Comparison of ENCODE assay signal across 8 cellular contexts in the genomic region with DNA sequence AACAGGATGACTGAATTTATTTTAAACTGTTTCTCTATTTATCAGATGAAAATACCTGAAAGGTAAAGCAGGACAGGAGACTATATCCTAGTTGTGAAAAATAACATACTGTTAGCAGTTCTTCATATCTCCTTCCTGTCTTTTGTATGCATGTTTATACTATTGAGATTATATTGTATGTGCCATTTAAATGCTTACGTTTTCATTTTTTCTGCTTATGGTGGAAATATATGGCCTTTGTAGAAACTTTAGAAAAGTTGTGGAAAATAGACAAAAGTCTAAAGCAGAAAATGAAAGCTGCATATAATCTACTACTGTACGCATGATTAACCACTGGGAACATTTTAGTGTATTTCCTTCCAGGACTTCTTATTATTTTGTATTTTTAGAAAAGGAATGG. TPM values are rescaled to one million over a fixed set of nuclear protein-coding genes. Genes with fewer than 3 reads are reported as not detected.
DNase-seq lines count a peak whose midpoint lies in the region; ATAC-seq and TF ChIP-seq lines count a peak whose summit lies in the region.

No MANE protein-coding gene starts in this region.

- H3K36me3 ChIP-seq in Karpas-422 (ENCODE audit: insufficient read depth, low read length) = no peaks in the 10 kb centered on the region

- peaks cover 42 to 45% of the 10 kb centered on the region in 2 donors for H3K4me1 Mint-ChIP-seq in natural killer cell

- H2AFZ ChIP-seq in Karpas-422 (ENCODE audit: low read length) = no peak overlapping the region

- H3K27ac ChIP-seq in AG04450 (ENCODE audit: low read depth, low read length) (no peak overlapping the region), Karpas-422 (ENCODE audit: low read length) (no peak overlapping the region), coronary artery (peak overlapping the region; percentile 93 to 95)

- H3K9me3 Mint-ChIP-seq in natural killer cell = no peaks in the 10 kb centered on the region

- H4K20me1 ChIP-seq in Karpas-422 (ENCODE audit: insufficient read depth, low read depth, low read length) = no peaks in the 10 kb centered on the region

- H3K4me3 Mint-ChIP-seq in natural killer cell = peak overlapping the region; percentile 97

- H3K36me3 Mint-ChIP-seq in natural killer cell = no peaks in the 10 kb centered on the region

- H3K9ac ChIP-seq in Karpas-422 (ENCODE audit: low read length) = peak overlapping the region; percentile 82

- peak overlapping the region; percentile 91 for H3K4me2 ChIP-seq in Karpas-422 (ENCODE audit: low read depth, low read length, poor library complexity, severe bottlenecking)

- peak overlapping the region; percentile 74 for H3K4me3 ChIP-seq in AG04450 (ENCODE audit: low read depth, low read length)
- peak overlapping the region; percentile 89 for H3K4me3 ChIP-seq in Karpas-422 (ENCODE audit: low read length)
- H3K4me3 ChIP-seq in coronary artery = peak overlapping the region; percentile 91

- DNase-seq in AG04450 (ENCODE audit: low read depth, low spot score) (no peak), Karpas-422 (no peak), coronary artery (ENCODE audit: low spot score) (no peak), natural killer cell (no peak), HPDE6-E6E7 (ENCODE audit: extremely low spot score) (no peak)

- no peaks in the 10 kb centered on the region for H3K27me3 Mint-ChIP-seq in natural killer cell (ENCODE audit: low read depth in 2 of 2)

- H3K4me1 ChIP-seq in Karpas-422 (ENCODE audit: low read length) = peaks cover 26% of the 10 kb centered on the region

- no peak for TF ChIP-seq CTCF in AG04450 (IDR thresholded peaks at IDR 0.05; ENCODE audit: low read depth, low read length)
- no peak for TF ChIP-seq CTCF in coronary artery (IDR thresholded peaks at IDR 0.05)
- no peak for TF ChIP-seq CTCF in natural killer cell (IDR thresholded peaks at IDR 0.05)

- peak overlapping the region; percentile 91 to 92 for H3K27ac Mint-ChIP-seq in natural killer cell

- no peaks in the 10 kb centered on the region for H3K79me2 ChIP-seq in Karpas-422 (ENCODE audit: low read length)

- no peaks in the 10 kb centered on the region for H3K9me2 ChIP-seq in Karpas-422 (replicated peaks; ENCODE audit: insufficient read depth, low read length)

- ATAC-seq in natural killer cell (no peak), HG03457 (IDR thresholded peaks at IDR 0.05; ENCODE audit: unreplicated experiment) (no peak), HG02759 (IDR thresholded peaks at IDR 0.05; ENCODE audit: unreplicated experiment) (no peak), GM21367 (IDR thresholded peaks at IDR 0.05; ENCODE audit: unreplicated experiment) (no peak)

- intact Hi-C loops in natural killer cell (cut with micrococcal nuclease) = loop anchor here (2.0 kb wide), 1 partner anchor 353 kb away; no protein-coding TSS in a partner anchor

- H3K27me3 ChIP-seq in AG04450 (ENCODE audit: control insufficient read depth, insufficient read depth, low read length) (peaks cover 19% of the 10 kb centered on the region), Karpas-422 (ENCODE audit: low read length) (no peaks in the 10 kb centered on the region)

- CTCF ChIA-PET in AG04450 (lab: Charles Lee) = interaction anchor here (1.0 kb wide), 1 partner anchor 67 kb away, joined by 3 read pairs; no protein-coding TSS in a partner anchor

- H3K9me3 ChIP-seq in AG04450 (ENCODE audit: control insufficient read depth, insufficient read depth, low read length) (no peaks in the 10 kb centered on the region; the same call in 1 of the 2 replicates), Karpas-422 (ENCODE audit: low read length) (no peaks in the 10 kb centered on the region)

- POLR2A ChIA-PET in AG04450 (lab: Yijun Ruan, JAX) = no interaction called here

RNA-seq across cellular contexts. Expression of a gene that starts 2.1 kb away (rescaled TPM):
- 0.26 and 0.33 TPM in 2 replicates for polyA plus RNA-seq in AG04450 (2011; rRNA removed)
- 0.28 and 1.4 TPM in 2 replicates for polyA minus RNA-seq in AG04450 (2011; rRNA and poly(A)+ RNA removed)
- total RNA-seq in Karpas-422 (2014; rRNA removed; shearing (Covaris generic); ENCODE audit: low replicate concordance) = 1.8 and 3.4 TPM in 2 replicates
- total RNA-seq in natural killer cell = 10 to 100 TPM; 52.6 to 73.2 (median 52.9) TPM

Comparison
In these comparisons a context has a peak if more than half of its experiments do, and no peak if none do; other contexts are left out.
1. H3K27ac ChIP-seq: peak in coronary artery (2 of 2); none in AG04450 (single experiment) and Karpas-422 (single experiment).
2. RNA of a gene that starts 2.1 kb away (total RNA-seq): 52.6 to 73.2 TPM in natural killer cell; 1.8 to 3.4 TPM in Karpas-422; every median in the first group is over 10 times any median in the second.
3. Peak in every context shown above with its lines, with median percentiles within 50 percentile points of each other: H3K4me3 ChIP-seq.